In genomic region chr10:101615760-101616116, GRCh38 we compare ENCODE assay signal across 15 cellular contexts.
"Had no signal": no experiment of that assay in that cellular context is flagged by ENCODE, and none has a peak within 500 bp of the region (broad histone marks: within the 10 kb centered on the region; RNA-seq: fewer than 3 reads in every experiment).

No MANE protein-coding gene starts in this region.

- H3K27ac Mint-ChIP-seq: stimulated activated naive CD8-positive, alpha-beta T cell treated with anti-CD3 and anti-CD28 coated beads, Interleukin-15, amount 100 ng/mL, for 72 hours had no signal

- H3K4me3 Mint-ChIP-seq: brain; memory B cell; nephron progenitor cell; stimulated activated naive CD8-positive, alpha-beta T cell treated with anti-CD3 and anti-CD28 coated beads, Interleukin-15, amount 100 ng/mL, for 72 hours had no signal

- ATAC-seq: stimulated activated naive CD8-positive, alpha-beta T cell treated with anti-CD3 and anti-CD28 coated beads, Interleukin-15, amount 100 ng/mL, for 72 hours had no signal

- H3K4me2 ChIP-seq: SK-N-SH had no signal

- H3K4me3 ChIP-seq: left ventricle myocardium inferior, testis had no signal

- H3K27me3 ChIP-seq: testis had no signal

- H3K9me3 Mint-ChIP-seq: brain; memory B cell; nephron progenitor cell; stimulated activated naive CD8-positive, alpha-beta T cell treated with anti-CD3 and anti-CD28 coated beads, Interleukin-15, amount 100 ng/mL, for 72 hours had no signal

- DNase-seq: activated naive CD4-positive, alpha-beta T cell; activated T-cell treated with anti-CD3 and anti-CD28 coated beads, Interleukin-2, amount 50 U/mL, for 48 hours; amygdala; foreskin melanocyte; left ventricle myocardium inferior; nephron progenitor cell; SK-N-SH; stimulated activated CD4-positive, alpha-beta T cell treated with anti-CD3 and anti-CD28 coated beads, Interleukin-15, amount 100 ng/mL, for 24 hours; stimulated activated CD4-positive, alpha-beta T cell treated with anti-CD3 and anti-CD28 coated beads, Interleukin-4, amount 100 ng/mL, for 24 hours; stimulated activated naive CD8-positive, alpha-beta T cell treated with anti-CD3 and anti-CD28 coated beads, Interleukin-15, amount 100 ng/mL, for 72 hours; T-helper 1 cell; testis had no signal

- H3K27me3 Mint-ChIP-seq: memory B cell; stimulated activated naive CD8-positive, alpha-beta T cell treated with anti-CD3 and anti-CD28 coated beads, Interleukin-15, amount 100 ng/mL, for 72 hours had no signal

- H3K9ac ChIP-seq: parathyroid adenoma, SK-N-SH had no signal

- H3K9me3 ChIP-seq: left ventricle myocardium inferior, SK-N-SH, testis had no signal

- H3K27ac ChIP-seq: left ventricle myocardium inferior, parathyroid adenoma, testis had no signal
